In genomic region chr1:153633747-153634665, GRCh38 we compare ENCODE assay signal across 8 cellular contexts. TPM values are rescaled to one million over a fixed set of nuclear protein-coding genes. Genes with fewer than 3 reads are reported as not detected.
DNase-seq lines count a peak whose midpoint lies in the region; ATAC-seq and TF ChIP-seq lines count a peak whose summit lies in the region.

CHTOP (plus strand) TSS chr1:153634066; CDS start chr1:153636589, 2,523 bp downstream.

- peak within 1 kb of the TSS; percentile 92 for H3K4me3 Mint-ChIP-seq in activated T-cell treated with anti-CD3 and anti-CD28 coated beads, Interleukin-2, amount 50 U/mL, for 4 hours

- H3K27ac ChIP-seq in Panc1 (ENCODE audit: low read length) (peak within 1 kb of the TSS; percentile 92), esophagus (ENCODE audit: low read depth in 2 of 2, low read length in 1 of 2) (peak within 1 kb of the TSS; percentile 98 to 100)

- H3K9me3 Mint-ChIP-seq in activated T-cell treated with anti-CD3 and anti-CD28 coated beads, Interleukin-2, amount 50 U/mL, for 4 hours = no peaks in the 10 kb centered on the region

- H3K27me3 ChIP-seq in Panc1 (ENCODE audit: control insufficient read depth, insufficient read depth, low read length) (no peaks in the 10 kb centered on the region), esophagus (ENCODE audit: control insufficient read depth in 1 of 2, insufficient read depth in 2 of 2, low read length in 2 of 2) (no peaks in the 10 kb centered on the region), mucosa of stomach (ENCODE audit: control insufficient read depth, insufficient read depth, low read length) (no peaks in the 10 kb centered on the region)

- CTCF ChIA-PET in Panc1 (lab: Charles Lee) = interaction anchor here (0.6 to 1.6 kb wide), 6 partner anchors 21 to 123 kb away, joined by 4 to 7 read pairs (median 5); partner anchors contain the start of gene S100A16

- peaks cover 17% of the 10 kb centered on the region for H3K4me1 ChIP-seq in Panc1 (ENCODE audit: control insufficient read depth, insufficient read depth, low read length)
- peaks cover 0 to 4% of the 10 kb centered on the region in 2 donors for H3K4me1 ChIP-seq in esophagus (ENCODE audit: control insufficient read depth in 2 of 2, insufficient read depth in 2 of 2, low read length in 1 of 2)
- H3K4me1 ChIP-seq in mucosa of stomach (ENCODE audit: control insufficient read depth, insufficient read depth, low read length) = peaks cover 47% of the 10 kb centered on the region

- in situ Hi-C loops in Panc1 (cut with HindIII; ENCODE audit: low pct_unique_long_range_greater_than_20kb, low sequenced_read_pairs) = no loop called here

- no peaks in the 10 kb centered on the region for H3K27me3 Mint-ChIP-seq in activated T-cell treated with anti-CD3 and anti-CD28 coated beads, Interleukin-2, amount 50 U/mL, for 4 hours (ENCODE audit: low read depth)

- BruUV-seq in Panc1 (replicated peaks; lab: Mats Ljungman, UMichigan) = TSS peak; percentile 83

- H3K4me1 Mint-ChIP-seq in activated T-cell treated with anti-CD3 and anti-CD28 coated beads, Interleukin-2, amount 50 U/mL, for 4 hours (ENCODE audit: low read depth) = peaks cover 34% of the 10 kb centered on the region

- ATAC-seq in GM21723 (IDR thresholded peaks at IDR 0.05; ENCODE audit: unreplicated experiment) (peak; percentile 90), Panc1 (peak; percentile 95)
- peak; percentile 90 to 92 for ATAC-seq in activated T-cell treated with anti-CD3 and anti-CD28 coated beads, Interleukin-2, amount 50 U/mL, for 4 hours

- intact Hi-C loops in Panc1 (cut with micrococcal nuclease; ENCODE audit: unreplicated experiment) = no loop called here

- H3K36me3 Mint-ChIP-seq in activated T-cell treated with anti-CD3 and anti-CD28 coated beads, Interleukin-2, amount 50 U/mL, for 4 hours (ENCODE audit: insufficient read depth) = peaks cover 15% of the 10 kb centered on the region

- 1% methylated on average over 65 of the region's 65 CpGs for WGBS in esophagus, 2 donors

- TF ChIP-seq CTCF in Panc1 (IDR thresholded peaks at IDR 0.05) = no peak

- DNase-seq in DMS53 (lab: John Stamatoyannopoulos, UW) = peak; percentile 99
- DNase-seq in KG1 (lab: John Stamatoyannopoulos, UW) = peak; percentile 95
- peak; percentile 97 for DNase-seq in Panc1 (ENCODE audit: low read depth, low spot score)
- peak; percentile 95 for DNase-seq in activated T-cell treated with anti-CD3 and anti-CD28 coated beads, Interleukin-2, amount 50 U/mL, for 4 hours
- peak; percentile 93 to 95 for DNase-seq in stimulated activated CD8-positive, alpha-beta memory T cell treated with anti-CD3 and anti-CD28 coated beads, Interleukin-7, amount 100 ng/mL, for 1 hour (ENCODE audit: low read depth in 2 of 2)

- peaks cover 21% of the 10 kb centered on the region for H3K36me3 ChIP-seq in Panc1 (ENCODE audit: control insufficient read depth, insufficient read depth, low read length)
- peaks cover 5 to 8% of the 10 kb centered on the region in 2 donors for H3K36me3 ChIP-seq in esophagus (ENCODE audit: control insufficient read depth in 2 of 2, insufficient read depth in 2 of 2, low read length in 1 of 2)
- peaks cover 7% of the 10 kb centered on the region for H3K36me3 ChIP-seq in mucosa of stomach (ENCODE audit: control insufficient read depth, insufficient read depth, low read length)

- POLR2A ChIA-PET in Panc1 (lab: Charles Lee) = interaction anchor here (0.6 to 1.6 kb wide), 13 partner anchors 9 to 119 kb away, joined by 3 to 6 read pairs (median 3); partner anchors contain the start of gene S100A14

- H3K9me3 ChIP-seq in Panc1 (ENCODE audit: control insufficient read depth, insufficient read depth, low read depth, low read length) (no peaks in the 10 kb centered on the region), esophagus (ENCODE audit: control insufficient read depth in 2 of 2, insufficient read depth in 1 of 2, low read depth in 1 of 2, low read length in 1 of 2) (no peaks in the 10 kb centered on the region), mucosa of stomach (ENCODE audit: control insufficient read depth, low read length) (no peaks in the 10 kb centered on the region)

- peak within 1 kb of the TSS; percentile 75 to 93 for H3K4me3 ChIP-seq in Panc1 (ENCODE audit: low read depth in 2 of 2, low read length in 2 of 2)
- H3K4me3 ChIP-seq in esophagus (ENCODE audit: low read depth in 1 of 2, low read length in 2 of 2) = peak within 1 kb of the TSS; percentile 72 to 94
- peak within 1 kb of the TSS; percentile 91 for H3K4me3 ChIP-seq in mucosa of stomach (ENCODE audit: low read length)

- peak within 1 kb of the TSS; percentile 99 for H3K9ac ChIP-seq in mucosa of stomach (ENCODE audit: low read length)

RNA-seq across cellular contexts. Expression of gene CHTOP, which starts in this region (rescaled TPM):
- total RNA-seq in Panc1 (2021; ENCODE audit: unreplicated experiment) = 87.0 TPM
- 94.2 TPM for polyA plus RNA-seq in Panc1 (2012; ENCODE audit: insufficient read length)
- 100 to 1,000 TPM; 111 to 117 (median 114) TPM for total RNA-seq in activated T-cell treated with anti-CD3 and anti-CD28 coated beads, Interleukin-2, amount 50 U/mL, for 4 hours
- 10 to 100 TPM; 41.6 to 45.5 TPM for polyA plus RNA-seq in esophagus

Comparison
In these comparisons a context has a peak if more than half of its experiments do, and no peak if none do; other contexts are left out.
1. Peak in every context shown above with its lines: DNase-seq, ATAC-seq, H3K4me3 ChIP-seq and H3K27ac ChIP-seq.